ENCODE assay signal across 8 cellular contexts in genomic region chr19:39539165-39539518, GRCh38. TPM values are rescaled to one million over a fixed set of nuclear protein-coding genes. Genes with fewer than 3 reads are reported as not detected.
DNase-seq lines count a peak whose midpoint lies in the region; ATAC-seq and TF ChIP-seq lines count a peak whose summit lies in the region.

No MANE protein-coding gene starts in this region.

- H3K36me3 ChIP-seq in GM06990 (ENCODE audit: control insufficient read depth, insufficient read depth, low read length) (no peaks in the 10 kb centered on the region), MM.1S (replicated peaks; ENCODE audit: insufficient read depth, low read length) (no peaks in the 10 kb centered on the region)
- no peaks in the 10 kb centered on the region for H3K36me3 ChIP-seq in naive thymus-derived CD4-positive, alpha-beta T cell (ENCODE audit: control insufficient read depth in 2 of 3, insufficient read depth in 3 of 3, low read length in 3 of 3)

- CTCF ChIA-PET in naive thymus-derived CD4-positive, alpha-beta T cell (lab: Charles Lee): interaction anchor here (0.7 to 1.5 kb wide), 3 partner anchors 99 to 133 kb away, joined by 3 to 6 read pairs (median 3); partner anchors contain the start of gene RPS16

- H3K4me3 ChIP-seq in GM06990 (replicated peaks; ENCODE audit: low read depth, low read length) (peak overlapping the region; percentile 78), MM.1S (ENCODE audit: low read length) (peak overlapping the region; percentile 66), choroid plexus epithelial cell (ENCODE audit: low read depth, low read length) (peak overlapping the region; percentile 98)
- peak overlapping the region; percentile 94 for H3K4me3 ChIP-seq in naive thymus-derived CD4-positive, alpha-beta T cell (ENCODE audit: low read length)

- peaks cover 15% of the 10 kb centered on the region for H3K79me2 ChIP-seq in MM.1S (ENCODE audit: low read length)

- peak overlapping the region; percentile 24; the same call in 1 of the 2 replicates for H2AFZ ChIP-seq in MM.1S (ENCODE audit: low read length)

- H3K4me1 ChIP-seq in MM.1S (ENCODE audit: low read length): peaks cover 8% of the 10 kb centered on the region
- peaks cover 13 to 16% of the 10 kb centered on the region in 2 donors for H3K4me1 ChIP-seq in naive thymus-derived CD4-positive, alpha-beta T cell (ENCODE audit: control insufficient read depth in 2 of 2, insufficient read depth in 2 of 2, low read length in 2 of 2)

- peak overlapping the region; percentile 87 to 98 (median 96) for H3K4me3 Mint-ChIP-seq in naive thymus-derived CD4-positive, alpha-beta T cell

- DNase-seq in GM06990 (ENCODE audit: extremely low read depth, insufficient read length) (no peak), MM.1S (no peak), choroid plexus epithelial cell (ENCODE audit: low read depth) (no peak), DMS153 (lab: John Stamatoyannopoulos, UW) (no peak), 8988T (no peak), NCI-H1417 treated with DMSO at 0.1 percent for 48 hours (lab: John Stamatoyannopoulos, UW) (no peak)
- DNase-seq in naive thymus-derived CD4-positive, alpha-beta T cell: peak in 1 of 9 donors; percentile 52

- peak overlapping the region; percentile 83 to 98 (median 94) for H3K27ac Mint-ChIP-seq in naive thymus-derived CD4-positive, alpha-beta T cell

- peaks cover 0 to 8% (median 4%) of the 10 kb centered on the region in 5 donors for H3K36me3 Mint-ChIP-seq in naive thymus-derived CD4-positive, alpha-beta T cell

- no peaks in the 10 kb centered on the region for H4K20me1 ChIP-seq in MM.1S (ENCODE audit: insufficient read depth, low read length)

- POLR2A ChIA-PET in naive thymus-derived CD4-positive, alpha-beta T cell (lab: Charles Lee): interaction anchor here (1.2 to 2.0 kb wide), 2 partner anchors 94 to 103 kb away, joined by 5 to 10 read pairs; partner anchors contain the start of genes RPS16 and SUPT5H

- TF ChIP-seq CTCF in GM06990 (IDR thresholded peaks at IDR 0.05; ENCODE audit: insufficient read depth, low read length, poor library complexity, severe bottlenecking): no peak
- TF ChIP-seq CTCF in MM.1S (IDR thresholded peaks at IDR 0.05; ENCODE audit: low read length): no peak
- TF ChIP-seq CTCF in choroid plexus epithelial cell (conservative IDR thresholded peaks at IDR 0.05; ENCODE audit: low read depth, low read length): no peak

- intact Hi-C loops in naive thymus-derived CD4-positive, alpha-beta T cell (cut with micrococcal nuclease): no loop called here

- peak overlapping the region; percentile 87 for H3K4me2 ChIP-seq in MM.1S (ENCODE audit: low read depth, low read length)

- H3K4me1 Mint-ChIP-seq in naive thymus-derived CD4-positive, alpha-beta T cell: peaks cover 39 to 79% (median 63%) of the 10 kb centered on the region in 7 donors

- H3K9me2 ChIP-seq in MM.1S (replicated peaks; ENCODE audit: insufficient read depth, low read length): no peaks in the 10 kb centered on the region

- peaks cover 0 to 2% (median 0%) of the 10 kb centered on the region in 5 donors for H3K27me3 Mint-ChIP-seq in naive thymus-derived CD4-positive, alpha-beta T cell

- no peaks in the 10 kb centered on the region for H3K9me3 ChIP-seq in MM.1S (replicated peaks; ENCODE audit: insufficient read depth, low read length)
- H3K9me3 ChIP-seq in naive thymus-derived CD4-positive, alpha-beta T cell (ENCODE audit: control insufficient read depth in 2 of 3, low read length in 3 of 3): no peaks in the 10 kb centered on the region

- H3K27me3 ChIP-seq in GM06990 (replicated peaks; ENCODE audit: control insufficient read depth, insufficient read depth, low read length): no peaks in the 10 kb centered on the region
- H3K27me3 ChIP-seq in MM.1S (replicated peaks; ENCODE audit: insufficient read depth, low read length): no peaks in the 10 kb centered on the region
- no peaks in the 10 kb centered on the region for H3K27me3 ChIP-seq in naive thymus-derived CD4-positive, alpha-beta T cell (ENCODE audit: control insufficient read depth in 2 of 2, insufficient read depth in 2 of 2, low read length in 2 of 2)

- no peak overlapping the region for H3K27ac ChIP-seq in MM.1S (ENCODE audit: low read length)
- peak overlapping the region; percentile 98 for H3K27ac ChIP-seq in naive thymus-derived CD4-positive, alpha-beta T cell (ENCODE audit: low read depth, low read length)

- H3F3A ChIP-seq in MM.1S (ENCODE audit: insufficient read depth, low read length): 0 out of 2 replicates have a peak, but pooled peaks cover 1% of the 10 kb centered on the region

- no peak for ATAC-seq in naive thymus-derived CD4-positive, alpha-beta T cell
- ATAC-seq in HG03175 (IDR thresholded peaks at IDR 0.05; ENCODE audit: unreplicated experiment): no peak

- peaks cover 0 to 5% (median 0%) of the 10 kb centered on the region in 11 donors for H3K9me3 Mint-ChIP-seq in naive thymus-derived CD4-positive, alpha-beta T cell

- peak overlapping the region; percentile 58 for H3K9ac ChIP-seq in MM.1S (ENCODE audit: low read length)

RNA-seq across cellular contexts. Expression of gene EID2, which starts 0.8 kb away (rescaled TPM):
- 10 to 100 TPM; 12.2 to 29.1 (median 16.1) TPM for total RNA-seq in naive thymus-derived CD4-positive, alpha-beta T cell
- 10 to 100 TPM; 19.7 to 43.0 TPM for polyA plus RNA-seq in naive thymus-derived CD4-positive, alpha-beta T cell

RNA-seq across cellular contexts. Expression of gene EID2B, which starts 6.5 kb away (rescaled TPM):
- 1 to 10 TPM; 4.4 to 8.5 (median 6.2) TPM for total RNA-seq in naive thymus-derived CD4-positive, alpha-beta T cell
- 1 to 10 TPM; 6.3 to 6.4 TPM for polyA plus RNA-seq in naive thymus-derived CD4-positive, alpha-beta T cell

RNA-seq across cellular contexts. Expression of gene SELENOV, which starts 24.2 kb away (rescaled TPM):
- total RNA-seq in naive thymus-derived CD4-positive, alpha-beta T cell: not detected
- not detected for polyA plus RNA-seq in naive thymus-derived CD4-positive, alpha-beta T cell

RNA-seq across cellular contexts. Expression of gene DLL3, which starts 40.4 kb away (rescaled TPM):
- under 1 TPM in 2 of 5 experiments, not detected in 3; 0.15 to 0.22 TPM for total RNA-seq in naive thymus-derived CD4-positive, alpha-beta T cell
- polyA plus RNA-seq in naive thymus-derived CD4-positive, alpha-beta T cell: under 1 TPM; 0.08 to 0.12 TPM

RNA-seq across cellular contexts. Expression of gene TIMM50, which starts 58.5 kb away (rescaled TPM):
- 10 to 100 TPM; 43.5 to 70.0 (median 50.0) TPM for total RNA-seq in naive thymus-derived CD4-positive, alpha-beta T cell
- 10 to 100 TPM; 43.8 to 50.8 TPM for polyA plus RNA-seq in naive thymus-derived CD4-positive, alpha-beta T cell
